ENCODE assay signal across 28 cellular contexts in the genomic region with DNA sequence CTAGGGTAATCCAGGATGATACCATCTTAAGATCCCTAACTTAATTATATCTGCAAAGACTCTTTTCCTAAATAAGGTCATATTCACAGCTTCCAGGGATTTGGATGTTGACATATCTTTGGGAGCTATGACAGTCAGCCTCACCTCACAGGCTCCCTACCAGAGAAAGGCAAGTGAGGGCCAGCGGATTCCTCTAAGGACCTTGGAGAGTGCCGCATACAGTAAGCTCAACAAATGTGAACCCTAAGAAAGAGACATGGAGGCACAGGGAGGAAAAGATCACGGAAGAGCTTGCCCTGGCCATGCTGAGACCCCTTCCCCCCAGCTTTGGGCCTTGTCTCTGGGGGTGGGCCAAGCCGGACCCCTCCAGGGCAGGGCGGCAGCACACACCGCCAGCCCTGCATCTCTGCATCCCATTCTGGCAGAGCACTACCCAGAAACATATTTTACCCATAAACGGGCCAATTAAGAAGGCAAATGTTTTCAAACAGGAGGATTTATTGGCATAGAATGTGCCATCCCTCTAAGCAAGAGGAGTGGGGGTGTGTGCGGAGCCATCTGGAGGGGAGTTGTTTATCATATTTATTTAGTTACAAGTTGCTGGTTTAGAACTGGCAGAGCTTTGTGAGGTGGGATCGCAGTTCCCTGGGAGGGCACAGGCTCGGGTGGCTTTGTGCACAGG. TPM values are rescaled to one million over a fixed set of nuclear protein-coding genes. Genes with fewer than 3 reads are reported as not detected.
DNase-seq lines count a peak whose midpoint lies in the region; ATAC-seq and TF ChIP-seq lines count a peak whose summit lies in the region.
"Had no signal": no experiment of that assay in that cellular context is flagged by ENCODE, and none has a peak within 500 bp of the region (broad histone marks: within the 10 kb centered on the region; RNA-seq: fewer than 3 reads in every experiment).

No MANE protein-coding gene starts in this region.

- H3K4me3 ChIP-seq in brain microvascular endothelial cell (ENCODE audit: low read depth, low read length) (no peak overlapping the region), trophoblast cell (ENCODE audit: low read depth, low read length) (peak overlapping the region; percentile 8)
- H3K4me3 ChIP-seq: coronary artery, Peyer's patch, spleen, thoracic aorta, uterus had no signal

- no peak overlapping the region for H2AK5ac ChIP-seq in trophoblast cell (ENCODE audit: low read length)

- H3K4me1 ChIP-seq in trophoblast cell (ENCODE audit: control insufficient read depth in 1 of 2, insufficient read depth in 2 of 2, low read length in 2 of 2) = peaks cover 11 to 18% of the 10 kb centered on the region in 2 experiments

- H3K4ac ChIP-seq in trophoblast cell (ENCODE audit: low read depth, low read length) = no peak overlapping the region

- no peaks in the 10 kb centered on the region for H3K27me3 ChIP-seq in brain microvascular endothelial cell (replicated peaks)
- H3K27me3 ChIP-seq in trophoblast cell (ENCODE audit: insufficient read depth, low read length) = no peaks in the 10 kb centered on the region
- H3K27me3 ChIP-seq: neutrophil, Peyer's patch, spleen, uterus had no signal

- in situ Hi-C loops in brain microvascular endothelial cell (cut with HindIII; ENCODE audit: low pct_ligation_motif_present, low sequenced_read_pairs) = no loop called here

- no peak overlapping the region for H2BK5ac ChIP-seq in trophoblast cell (ENCODE audit: low read depth, low read length, poor library complexity)

- H3K9ac ChIP-seq in trophoblast cell (ENCODE audit: low read length) = no peak overlapping the region

- H3K79me1 ChIP-seq in trophoblast cell (ENCODE audit: low read length) = no peaks in the 10 kb centered on the region

- DNase-seq in NCI-H2171 treated with DMSO at 0.1 percent for 48 hours (lab: John Stamatoyannopoulos, UW) (peak; percentile 45), NCI-H2171 (lab: John Stamatoyannopoulos, UW) (no peak), brain microvascular endothelial cell (peak; percentile 5), trophoblast cell (no peak), GM19238 (ENCODE audit: insufficient read length, low spot score) (no peak), NK-92 (lab: John Stamatoyannopoulos, UW; ENCODE audit: unreplicated experiment) (no peak)
- DNase-seq: 8988T; activated CD4-positive, alpha-beta T cell treated with anti-CD3 and anti-CD28 coated beads, Interleukin-2, amount 10 ng/mL, durations not matched to agents 24 days and 14 days; CD4-positive, CD25-positive, alpha-beta regulatory T cell; effector memory CD4-positive, alpha-beta T cell; HCEC 1CT; left ventricle myocardium superior; NCI-H1092 treated with DMSO at 0.1 percent for 48 hours; NCI-H2029; NCI-H526 treated with DMSO at 0.1 percent for 48 hours; Peyer's patch; right cardiac atrium; SHP77; spleen; stimulated activated CD4-positive, alpha-beta T cell treated with anti-CD3 and anti-CD28 coated beads, Interleukin-2, amount 100 ng/mL, for 24 hours; stimulated activated CD8-positive, alpha-beta memory T cell treated with anti-CD3 and anti-CD28 coated beads, Interleukin-4, amount 100 ng/mL, for 48 hours; uterus had no signal

- H3K18ac ChIP-seq in trophoblast cell (ENCODE audit: low read length) = no peak overlapping the region

- peaks cover 2% of the 10 kb centered on the region for H3K9me3 ChIP-seq in trophoblast cell (ENCODE audit: insufficient read depth, low read depth, low read length)
- H3K9me3 ChIP-seq: neutrophil, Peyer's patch, spleen, thoracic aorta, uterus had no signal

- H3K23ac ChIP-seq in trophoblast cell (ENCODE audit: low read length) = no peak overlapping the region

- H3K14ac ChIP-seq in trophoblast cell (ENCODE audit: low read length) = no peak overlapping the region

- no peak overlapping the region for H2BK12ac ChIP-seq in trophoblast cell (ENCODE audit: low read length)

- no peak for TF ChIP-seq CTCF in brain microvascular endothelial cell (IDR thresholded peaks at IDR 0.05; ENCODE audit: low read depth, low read length, missing control alignments)

- no peaks in the 10 kb centered on the region for H3K79me2 ChIP-seq in trophoblast cell (ENCODE audit: control insufficient read depth, insufficient read depth, low read length, poor library complexity)

- H3K36me3 ChIP-seq in brain microvascular endothelial cell (replicated peaks) = no peaks in the 10 kb centered on the region
- no peaks in the 10 kb centered on the region for H3K36me3 ChIP-seq in trophoblast cell (ENCODE audit: control insufficient read depth in 1 of 2, insufficient read depth in 2 of 2, low read length in 2 of 2)
- H3K36me3 ChIP-seq: neutrophil, Peyer's patch, spleen, thoracic aorta, uterus had no signal

- WGBS in trophoblast cell (ENCODE audit: extremely low coverage, insufficient coverage, insufficient read length) = no CpG with 5 or more reads among the region's 10 CpGs

- H3K27ac ChIP-seq in brain microvascular endothelial cell (no peak overlapping the region), trophoblast cell (ENCODE audit: low read depth, low read length) (no peak overlapping the region)
- H3K27ac ChIP-seq: coronary artery, epithelial cell of prostate, neutrophil, Peyer's patch, spleen, thoracic aorta, uterus had no signal

- ATAC-seq in GM21526 (IDR thresholded peaks at IDR 0.05; ENCODE audit: low FRiP score, unreplicated experiment) = no peak
- ATAC-seq: left ventricle myocardium superior, right cardiac atrium had no signal

- H2BK120ac ChIP-seq in trophoblast cell (ENCODE audit: insufficient read depth, low read length, poor library complexity) = no peak overlapping the region

- no peak overlapping the region for H3K4me2 ChIP-seq in trophoblast cell (ENCODE audit: low read length)

- H4K91ac ChIP-seq in trophoblast cell (ENCODE audit: low read depth, low read length) = no peak overlapping the region

- H2AFZ ChIP-seq in trophoblast cell (ENCODE audit: insufficient read depth, low read length, poor library complexity) = no peak overlapping the region

- no peak overlapping the region for H4K8ac ChIP-seq in trophoblast cell (ENCODE audit: low read depth, low read length)

- no peak overlapping the region for H4K12ac ChIP-seq in trophoblast cell (ENCODE audit: low read depth, low read length)

TF ChIP-seq in PFSK-1, 5 proteins besides CTCF, POLR2A, EP300 and RAD21:
- TF ChIP-seq, protein P1, sequence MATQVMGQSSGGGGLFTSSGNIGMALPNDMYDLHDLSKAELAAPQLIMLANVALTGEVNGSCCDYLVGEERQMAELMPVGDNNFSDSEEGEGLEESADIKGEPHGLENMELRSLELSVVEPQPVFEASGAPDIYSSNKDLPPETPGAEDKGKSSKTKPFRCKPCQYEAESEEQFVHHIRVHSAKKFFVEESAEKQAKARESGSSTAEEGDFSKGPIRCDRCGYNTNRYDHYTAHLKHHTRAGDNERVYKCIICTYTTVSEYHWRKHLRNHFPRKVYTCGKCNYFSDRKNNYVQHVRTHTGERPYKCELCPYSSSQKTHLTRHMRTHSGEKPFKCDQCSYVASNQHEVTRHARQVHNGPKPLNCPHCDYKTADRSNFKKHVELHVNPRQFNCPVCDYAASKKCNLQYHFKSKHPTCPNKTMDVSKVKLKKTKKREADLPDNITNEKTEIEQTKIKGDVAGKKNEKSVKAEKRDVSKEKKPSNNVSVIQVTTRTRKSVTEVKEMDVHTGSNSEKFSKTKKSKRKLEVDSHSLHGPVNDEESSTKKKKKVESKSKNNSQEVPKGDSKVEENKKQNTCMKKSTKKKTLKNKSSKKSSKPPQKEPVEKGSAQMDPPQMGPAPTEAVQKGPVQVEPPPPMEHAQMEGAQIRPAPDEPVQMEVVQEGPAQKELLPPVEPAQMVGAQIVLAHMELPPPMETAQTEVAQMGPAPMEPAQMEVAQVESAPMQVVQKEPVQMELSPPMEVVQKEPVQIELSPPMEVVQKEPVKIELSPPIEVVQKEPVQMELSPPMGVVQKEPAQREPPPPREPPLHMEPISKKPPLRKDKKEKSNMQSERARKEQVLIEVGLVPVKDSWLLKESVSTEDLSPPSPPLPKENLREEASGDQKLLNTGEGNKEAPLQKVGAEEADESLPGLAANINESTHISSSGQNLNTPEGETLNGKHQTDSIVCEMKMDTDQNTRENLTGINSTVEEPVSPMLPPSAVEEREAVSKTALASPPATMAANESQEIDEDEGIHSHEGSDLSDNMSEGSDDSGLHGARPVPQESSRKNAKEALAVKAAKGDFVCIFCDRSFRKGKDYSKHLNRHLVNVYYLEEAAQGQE (IDR thresholded peaks at IDR 0.05; ENCODE audit: insufficient read depth in 1 of 2, low read depth in 2 of 2, low read length in 2 of 2) = peak; percentile 50 to 88; a peak in 2 of 4 replicates
- TF ChIP-seq TAF1 (IDR thresholded peaks at IDR 0.05; ENCODE audit: borderline replicate concordance, insufficient read depth, low read length) = no peak
- no peak for TF ChIP-seq SIN3A (IDR thresholded peaks at IDR 0.05; ENCODE audit: borderline replicate concordance, insufficient read depth, low read length)
- TF ChIP-seq FOXP2 (optimal IDR thresholded peaks at IDR 0.05; ENCODE audit: borderline replicate concordance, extremely low read depth, extremely low read length, insufficient read depth) = no peak
- no peak for TF ChIP-seq POLR2AphosphoS5 (IDR thresholded peaks at IDR 0.05; ENCODE audit: low read depth, low read length)

RNA-seq across cellular contexts. Expression of a gene that starts 55.4 kb away (rescaled TPM):
- 104 TPM for polyA plus RNA-seq in PFSK-1 (2012; ENCODE audit: insufficient read length, low read depth)
- polyA plus RNA-seq in trophoblast cell (2013) = 95.8 and 99.2 TPM in 2 replicates

Comparison
In these comparisons a context has a peak if more than half of its experiments do, and no peak if none do; other contexts are left out.
1. DNase-seq: peak in NCI-H2171 treated with DMSO at 0.1 percent for 48 hours (single experiment) and brain microvascular endothelial cell (single experiment); none in NCI-H2171 (single experiment), trophoblast cell (0 of 2), GM19238 (single experiment) and NK-92 (single experiment).